ENCODE assay signal across 1 cellular context in genomic region chr1:39167632-39168209, GRCh38.
TF ChIP-seq lines count a peak whose summit lies in the region.

No MANE protein-coding gene starts in this region.

TF ChIP-seq in K562, 482 proteins besides CTCF, POLR2A, EP300 and RAD21 (continued from another document and continues in another):
- TF ChIP-seq WHSC1 (IDR thresholded peaks at IDR 0.05; ENCODE audit: low read length) (no peak), ZBTB9 (CRISPR knock-in tag; IDR thresholded peaks at IDR 0.05) (peak; percentile 73; the same call in 1 of the 2 replicates), SPI1 (IDR thresholded peaks at IDR 0.05; ENCODE audit: borderline replicate concordance, low read depth, low read length) (no peak), TEAD1 (CRISPR knock-in tag; IDR thresholded peaks at IDR 0.05) (peak; percentile 84 to 92; a peak in 3 of 4 replicates), USF2 (CRISPR knock-in tag; IDR thresholded peaks at IDR 0.05) (peak; percentile 94), ELF4 (CRISPR knock-in tag; IDR thresholded peaks at IDR 0.05) (peak; percentile 73; the same call in 1 of the 2 replicates), TBL1XR1 (IDR thresholded peaks at IDR 0.05; ENCODE audit: low read length in 2 of 2) (peak; percentile 80 to 96; a peak in 3 of 4 replicates), ZNF165 (CRISPR knock-in tag; IDR thresholded peaks at IDR 0.05; ENCODE audit: borderline replicate concordance) (no peak), ZNF695 (CRISPR knock-in tag; IDR thresholded peaks at IDR 0.05) (no peak), BRD9 (IDR thresholded peaks at IDR 0.05; ENCODE audit: low read depth, partially characterized antibody) (no peak), MNT (conservative IDR thresholded peaks at IDR 0.05) (peak; percentile 78 to 90; a peak in 3 of 4 replicates), SAFB (IDR thresholded peaks at IDR 0.05; ENCODE audit: borderline replicate concordance, low read depth, low read length) (no peak), DACH1 (IDR thresholded peaks at IDR 0.05; ENCODE audit: partially characterized antibody) (peak; percentile 88), TOE1 (IDR thresholded peaks at IDR 0.05; ENCODE audit: borderline replicate concordance) (peak; percentile 93), TOE1 (CRISPR knock-in tag; IDR thresholded peaks at IDR 0.05; ENCODE audit: borderline replicate concordance, low read depth) (no peak), POLR3A (IDR thresholded peaks at IDR 0.05; ENCODE audit: borderline replicate concordance, extremely low read depth, insufficient read depth, insufficient read length) (no peak), ZNF274 (IDR thresholded peaks at IDR 0.05; ENCODE audit: borderline replicate concordance, low read depth, low read length) (0 out of 2 replicates have a peak, but pooled peaks have one; percentile 17), MBD2 (IDR thresholded peaks at IDR 0.05; ENCODE audit: borderline replicate concordance, low read depth) (peak; percentile 80), SMAD1 (IDR thresholded peaks at IDR 0.05; ENCODE audit: low read depth, low read length, partially characterized antibody) (peak; percentile 29), HNRNPLL (IDR thresholded peaks at IDR 0.05; ENCODE audit: low read depth, low read length, poor library complexity, severe bottlenecking) (no peak), CCAR2 (IDR thresholded peaks at IDR 0.05; ENCODE audit: low read depth, low read length) (no peak), PYGO2 (tag; IDR thresholded peaks at IDR 0.05) (0 out of 2 replicates have a peak, but pooled peaks have one; percentile 24), HLTF (IDR thresholded peaks at IDR 0.05) (no peak), TAL1 (IDR thresholded peaks at IDR 0.05) (peak; percentile 97), ZNF77 (CRISPR knock-in tag; IDR thresholded peaks at IDR 0.05) (no peak), RBM15 (IDR thresholded peaks at IDR 0.05; ENCODE audit: insufficient read depth, low read length) (no peak), BRF1 (IDR thresholded peaks at IDR 0.05; ENCODE audit: borderline replicate concordance, extremely low read depth, insufficient read length) (no peak), ZSCAN29 (IDR thresholded peaks at IDR 0.05) (no peak), ZNF512 (tag; IDR thresholded peaks at IDR 0.05) (no peak), SMARCA4 (IDR thresholded peaks at IDR 0.05) (peak; percentile 99), RB1 (IDR thresholded peaks at IDR 0.05; ENCODE audit: low read depth) (peak; percentile 48; the same call in 1 of the 2 replicates), TRIM24 (IDR thresholded peaks at IDR 0.05) (peak; percentile 94 to 96), ZNF79 (CRISPR knock-in tag; IDR thresholded peaks at IDR 0.05; ENCODE audit: low read depth) (0 out of 2 replicates have a peak, but pooled peaks have one; percentile 37), ZFX (CRISPR knock-in tag; IDR thresholded peaks at IDR 0.05) (peak; percentile 75), CCNT2 (IDR thresholded peaks at IDR 0.05; ENCODE audit: borderline replicate concordance, extremely low read depth, insufficient read length, low read depth, low read length) (peak; percentile 87), FOXK2 (conservative IDR thresholded peaks at IDR 0.05 in 1 of 2, IDR thresholded peaks at IDR 0.05 in 1 of 2; ENCODE audit: low read depth in 2 of 2) (peak; percentile 86 to 88), ETV5 (CRISPR knock-in tag; IDR thresholded peaks at IDR 0.05; ENCODE audit: low read depth) (peak; percentile 90), JUND (IDR thresholded peaks at IDR 0.05; ENCODE audit: borderline replicate concordance, low read depth, low read length) (peak; percentile 77), JUND (tag; IDR thresholded peaks at IDR 0.05; ENCODE audit: borderline replicate concordance, low read depth, low read length) (peak; percentile 80; the same call in 1 of the 3 replicates), KHSRP (IDR thresholded peaks at IDR 0.05) (0 out of 2 replicates have a peak, but pooled peaks have one; percentile 24), ATF1 (CRISPR knock-in tag; IDR thresholded peaks at IDR 0.05) (no peak), ATF1 (tag; IDR thresholded peaks at IDR 0.05) (peak; percentile 67; the same call in 1 of the 2 replicates), AFF1 (IDR thresholded peaks at IDR 0.05; ENCODE audit: low read depth in 1 of 2, partially characterized antibody in 2 of 2) (peak; percentile 54 to 96), SMAD3 (CRISPR knock-in tag; conservative IDR thresholded peaks at IDR 0.05) (peak; percentile 90), SFPQ (IDR thresholded peaks at IDR 0.05; ENCODE audit: low read depth, low read length) (no peak), DLX4 (CRISPR knock-in tag; IDR thresholded peaks at IDR 0.05) (no peak), PTRF (tag; IDR thresholded peaks at IDR 0.05) (no peak), NCOA2 (IDR thresholded peaks at IDR 0.05; ENCODE audit: partially characterized antibody in 2 of 2) (peak in 1 of 2 experiments; percentile 61), ZNF511 (CRISPR knock-in tag; IDR thresholded peaks at IDR 0.05) (0 out of 2 replicates have a peak, but pooled peaks have one; percentile 28), YBX1 (IDR thresholded peaks at IDR 0.05) (no peak), HOXB6 (CRISPR knock-in tag; IDR thresholded peaks at IDR 0.05; ENCODE audit: borderline replicate concordance) (no peak), MCM2 (IDR thresholded peaks at IDR 0.05; ENCODE audit: low read depth) (no peak), ZNF121 (CRISPR knock-in tag; conservative IDR thresholded peaks at IDR 0.05) (peak; percentile 96), ZNF277 (CRISPR knock-in tag; IDR thresholded peaks at IDR 0.05; ENCODE audit: borderline replicate concordance) (no peak), NR2C2 (CRISPR knock-in tag; IDR thresholded peaks at IDR 0.05) (no peak), NR2C2 (tag; IDR thresholded peaks at IDR 0.05) (peak; percentile 83), TFAP4 (CRISPR knock-in tag; IDR thresholded peaks at IDR 0.05; ENCODE audit: borderline replicate concordance) (peak; percentile 51), NCOR1 (IDR thresholded peaks at IDR 0.05) (peak; percentile 97), ESRRA (IDR thresholded peaks at IDR 0.05; ENCODE audit: borderline replicate concordance, low read depth) (peak; percentile 82)
